8 cellular contexts compared by ENCODE assay signal in the genomic region with DNA sequence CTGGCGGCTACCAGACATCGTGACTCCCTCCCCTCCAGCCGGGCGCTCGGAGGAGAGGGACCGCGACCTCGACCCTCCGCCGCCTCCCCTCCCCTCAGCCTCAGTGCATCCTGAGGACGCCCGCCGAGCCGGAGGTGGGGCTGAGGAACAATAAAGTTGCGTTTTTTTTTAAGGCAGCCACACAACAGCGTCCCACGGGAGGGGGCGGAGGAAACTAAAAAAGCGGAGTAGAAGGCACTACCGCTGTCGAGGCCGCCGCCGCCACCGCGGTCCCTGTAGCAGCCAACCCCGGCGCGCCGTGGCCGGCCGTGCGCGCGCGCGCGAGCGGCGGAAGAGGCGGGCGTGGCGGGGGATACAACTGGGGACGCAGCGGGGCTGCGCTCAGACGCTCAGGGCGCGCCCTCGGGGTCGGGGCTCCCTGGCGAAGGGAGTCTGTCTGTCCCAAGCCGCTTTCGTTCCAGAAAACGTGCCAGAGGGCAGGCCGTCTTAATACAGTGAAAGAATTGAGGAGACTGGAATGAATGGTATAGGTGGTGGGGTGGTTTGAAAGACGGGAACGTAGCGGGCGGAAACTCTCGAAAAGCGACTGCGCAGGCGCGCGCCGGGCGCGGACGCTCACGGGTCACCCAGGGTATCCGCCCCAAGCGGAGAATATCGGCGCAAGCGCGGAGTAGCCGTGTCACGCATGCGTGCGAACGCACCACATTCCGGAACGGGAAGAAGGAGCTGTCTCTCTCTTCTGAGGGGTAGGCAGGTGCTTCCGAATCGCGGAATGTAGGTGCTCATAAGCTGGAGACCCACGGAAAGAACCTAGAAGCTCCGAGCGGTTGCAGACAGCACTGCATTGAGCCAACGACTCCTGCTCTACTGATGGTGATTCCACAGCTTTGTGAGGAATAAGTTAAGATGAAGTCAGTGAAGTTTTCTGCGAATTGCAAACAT. TPM values are rescaled to one million over a fixed set of nuclear protein-coding genes. Genes with fewer than 3 reads are reported as not detected.
DNase-seq lines count a peak whose midpoint lies in the region; ATAC-seq, FAIRE-seq and TF ChIP-seq lines count a peak whose summit lies in the region.

Gene COP1, minus strand, starts transcription at position 326 of the 942 bp plus-strand sequence. Its CDS starts 308 bp downstream, at position 18.

- intact Hi-C loops in body of pancreas (cut with DNase I): no loop called here
- intact Hi-C loops in gastrocnemius medialis (cut with DNase I; ENCODE audit: low total_unique reads): no loop called here

- H3K36me3 ChIP-seq in body of pancreas (replicated peaks in 1 of 2; ENCODE audit: insufficient read depth in 1 of 2, low read depth in 2 of 2): no peaks in the 10 kb centered on the region
- no peaks in the 10 kb centered on the region for H3K36me3 ChIP-seq in gastrocnemius medialis

- peak within 1 kb of the TSS; percentile 76 to 94 for H3K4me3 ChIP-seq in body of pancreas
- peak within 1 kb of the TSS; percentile 73 to 98 (median 86) for H3K4me3 ChIP-seq in gastrocnemius medialis

- TF ChIP-seq CTCF in body of pancreas (IDR thresholded peaks at IDR 0.05) (peak in 5 of 7 experiments; percentile 20 to 47 (median 43)), gastrocnemius medialis (IDR thresholded peaks at IDR 0.05 in 4 of 5, conservative IDR thresholded peaks at IDR 0.05 in 1 of 5) (peak in 1 of 5 experiments; percentile 28)

- peak; percentile 83 for FAIRE-seq in TTC549 (lab: Jason Lieb, UNC)

- 0 to 1% methylated on average over 85 to 91 of the region's 92 CpGs for WGBS in body of pancreas, 2 donors

- no peaks in the 10 kb centered on the region for H3K27me3 ChIP-seq in body of pancreas
- H3K27me3 ChIP-seq in gastrocnemius medialis: no peaks in the 10 kb centered on the region

- H3K9me3 ChIP-seq in body of pancreas (no peaks in the 10 kb centered on the region), gastrocnemius medialis (no peaks in the 10 kb centered on the region)

- DNase-seq in A172 (ENCODE audit: low spot score) (peak; percentile 95), NCI-H2107 treated with DMSO at 0.1 percent for 48 hours (lab: John Stamatoyannopoulos, UW; ENCODE audit: unreplicated experiment) (peak; percentile 95), body of pancreas (peak; percentile 97 to 98 (median 98)), iPS DF 4.7 (ENCODE audit: extremely low read depth, low spot score) (peak; percentile 86), gastrocnemius medialis (peak; percentile 92 to 95)

- H3K4me1 ChIP-seq in body of pancreas (peaks cover 26% of the 10 kb centered on the region), gastrocnemius medialis (peaks cover 23 to 32% of the 10 kb centered on the region in 2 donors)

- H3K27ac ChIP-seq in body of pancreas: peak within 1 kb of the TSS; percentile 90 to 99 (median 94)
- peak within 1 kb of the TSS; percentile 86 to 98 (median 91) for H3K27ac ChIP-seq in gastrocnemius medialis

- ATAC-seq in GM18520 (IDR thresholded peaks at IDR 0.05; ENCODE audit: unreplicated experiment) (peak; percentile 80), HG03064 (IDR thresholded peaks at IDR 0.05; ENCODE audit: low read depth, unreplicated experiment) (peak; percentile 86), body of pancreas (peak; percentile 92), gastrocnemius medialis (peak; percentile 95 to 96)

- TF ChIP-seq POLR2A in body of pancreas (IDR thresholded peaks at IDR 0.05): peak; percentile 56 to 92 (median 87)
- TF ChIP-seq POLR2A in gastrocnemius medialis (IDR thresholded peaks at IDR 0.05): peak; percentile 83 to 95

- in situ Hi-C loops in gastrocnemius medialis (cut with MboI; ENCODE audit: low sequenced_read_pairs in 4 of 4): no loop called here

RNA-seq across cellular contexts. Expression of gene COP1, which starts in this region (rescaled TPM):
- total RNA-seq in A172 (2014; rRNA removed; shearing (Covaris generic)): 53.2 and 54.2 TPM in 2 replicates
- total RNA-seq in body of pancreas: 10 to 100 TPM; 36.6 to 45.8 TPM
- 10 to 100 TPM; 19.6 to 29.7 (median 25.3) TPM for total RNA-seq in gastrocnemius medialis

Comparison
In these comparisons a context has a peak if more than half of its experiments do, and no peak if none do; other contexts are left out.
1. Peak in every context shown above with its lines: DNase-seq, ATAC-seq, H3K4me3 ChIP-seq and H3K27ac ChIP-seq.